In genomic region chr22:21098099-21098671, GRCh38 we compare ENCODE assay signal across 14 cellular contexts. TPM values are rescaled to one million over a fixed set of nuclear protein-coding genes. Genes with fewer than 3 reads are reported as not detected.
DNase-seq lines count a peak whose midpoint lies in the region; ATAC-seq, FAIRE-seq and TF ChIP-seq lines count a peak whose summit lies in the region.
"Had no signal": no experiment of that assay in that cellular context is flagged by ENCODE, and none has a peak within 500 bp of the region (broad histone marks: within the 10 kb centered on the region; RNA-seq: fewer than 3 reads in every experiment).

No MANE protein-coding gene starts in this region.

- H3K36me3 Mint-ChIP-seq in activated CD8-positive, alpha-beta memory T cell treated with anti-CD3 and anti-CD28 coated beads, Interleukin-2, amount 10 ng/mL, durations not matched to agents 7 days and 5 days = no peaks in the 10 kb centered on the region

- POLR2A ChIA-PET in GM12878 (lab: Charles Lee) = interaction anchor here (0.6 to 0.7 kb wide), 2 partner anchors 342 to 1007 kb away, joined by 9 to 10 read pairs; no protein-coding TSS in a partner anchor

- peak; percentile 34 for DNase-seq in activated CD8-positive, alpha-beta memory T cell treated with anti-CD3 and anti-CD28 coated beads, Interleukin-2, amount 10 ng/mL, durations not matched to agents 7 days and 5 days
- no peak for DNase-seq in activated CD8-positive, alpha-beta memory T cell treated with anti-CD3 and anti-CD28 coated beads, Interleukin-2, amount 50 U/mL, for 4 hours
- DNase-seq in MM.1S = no peak
- no peak for DNase-seq in GM12878 (ENCODE audit: low read depth, low spot score)
- DNase-seq in stimulated activated CD8-positive, alpha-beta memory T cell treated with anti-CD3 and anti-CD28 coated beads, Interleukin-4, amount 100 ng/mL, for 48 hours = peak; percentile 35
- no peak for DNase-seq in AG08395 (ENCODE audit: low spot score)
- no peak for DNase-seq in coronary artery (ENCODE audit: low spot score)
- no peak for DNase-seq in activated T-cell treated with anti-CD3 and anti-CD28 coated beads for 4 hours
- DNase-seq: activated CD4-positive, alpha-beta T cell treated with anti-CD3 and anti-CD28 coated beads, Interleukin-2, amount 10 ng/mL, durations not matched to agents 7 days and 5 days; activated effector memory CD4-positive, alpha-beta T cell treated with anti-CD3 and anti-CD28 coated beads, Interleukin-2, amount 50 U/mL, for 16 hours; DMS79; left cardiac atrium; stimulated activated CD4-positive, alpha-beta T cell treated with anti-CD3 and anti-CD28 coated beads, Interleukin-1b, Interleukin-23, amount 100 ng/mL, for 48 hours had no signal

- in situ Hi-C loops in GM12878 (cut with MboI) = loop anchor here (10.0 kb wide), 1 partner anchor 517 kb away; no protein-coding TSS in a partner anchor

- TF ChIP-seq RAD21 in GM12878 (IDR thresholded peaks at IDR 0.05; ENCODE audit: insufficient read depth, low read depth, low read length) = peak; percentile 19; the same call in 1 of the 2 replicates

- H3K9me2 ChIP-seq in MM.1S (replicated peaks; ENCODE audit: insufficient read depth, low read length) = no peaks in the 10 kb centered on the region

- H3K4me3 ChIP-seq in MM.1S (ENCODE audit: low read length) (no peak overlapping the region), GM12878 (no peak overlapping the region), coronary artery (no peak overlapping the region)

- no peak for FAIRE-seq in GM12878 (lab: Jason Lieb, UNC)

- no peak overlapping the region for H3K27ac Mint-ChIP-seq in activated CD8-positive, alpha-beta memory T cell treated with anti-CD3 and anti-CD28 coated beads, Interleukin-2, amount 10 ng/mL, durations not matched to agents 7 days and 5 days
- H3K27ac Mint-ChIP-seq: activated CD4-positive, alpha-beta T cell treated with anti-CD3 and anti-CD28 coated beads, Interleukin-2, amount 10 ng/mL, durations not matched to agents 7 days and 5 days had no signal

- H3K4me1 ChIP-seq in MM.1S (ENCODE audit: low read length) (no peaks in the 10 kb centered on the region), GM12878 (ENCODE audit: control insufficient read depth, insufficient read depth, low read length) (no peaks in the 10 kb centered on the region)

- no TSS peak for BruUV-seq in GM12878 (replicated peaks; lab: Mats Ljungman, UMichigan)

- no peaks in the 10 kb centered on the region for H3F3A ChIP-seq in MM.1S (ENCODE audit: insufficient read depth, low read length)

- H3K9me3 ChIP-seq in MM.1S (replicated peaks; ENCODE audit: insufficient read depth, low read length) (no peaks in the 10 kb centered on the region), GM12878 (replicated peaks; ENCODE audit: control insufficient read depth, insufficient read depth, low read length) (no peaks in the 10 kb centered on the region)

- H4K20me1 ChIP-seq in MM.1S (ENCODE audit: insufficient read depth, low read length) (no peaks in the 10 kb centered on the region), GM12878 (ENCODE audit: control insufficient read depth, insufficient read depth) (no peaks in the 10 kb centered on the region)

- TF ChIP-seq CTCF in MM.1S (IDR thresholded peaks at IDR 0.05; ENCODE audit: low read length) (peak; percentile 21), GM12878 (IDR thresholded peaks at IDR 0.05 in 2 of 3, conservative IDR thresholded peaks at IDR 0.05 in 1 of 3; ENCODE audit: control insufficient read depth in 2 of 3, extremely low read depth in 1 of 3, insufficient read depth in 1 of 3, low read depth in 3 of 3, low read length in 3 of 3) (peak in 2 of 3 experiments; percentile 15 to 29; a peak in 2 of 6 replicates), coronary artery (IDR thresholded peaks at IDR 0.05) (no peak)

- H3K36me3 ChIP-seq in MM.1S (replicated peaks; ENCODE audit: insufficient read depth, low read length) (no peaks in the 10 kb centered on the region), GM12878 (ENCODE audit: control insufficient read depth in 2 of 2, insufficient read depth in 2 of 2, low read length in 1 of 2) (no peaks in the 10 kb centered on the region)

- H3K27ac ChIP-seq in MM.1S (ENCODE audit: low read length) (no peak overlapping the region), GM12878 (ENCODE audit: control insufficient read depth, insufficient read depth) (no peak overlapping the region), coronary artery (no peak overlapping the region)

- no peak overlapping the region for H3K4me3 Mint-ChIP-seq in activated CD8-positive, alpha-beta memory T cell treated with anti-CD3 and anti-CD28 coated beads, Interleukin-2, amount 10 ng/mL, durations not matched to agents 7 days and 5 days
- H3K4me3 Mint-ChIP-seq: activated CD4-positive, alpha-beta T cell treated with anti-CD3 and anti-CD28 coated beads, Interleukin-2, amount 10 ng/mL, durations not matched to agents 7 days and 5 days had no signal

- H3K4me2 ChIP-seq in MM.1S (ENCODE audit: low read depth, low read length) (no peak overlapping the region), GM12878 (ENCODE audit: control insufficient read depth, insufficient read depth) (no peak overlapping the region)

- ATAC-seq in activated CD8-positive, alpha-beta memory T cell treated with anti-CD3 and anti-CD28 coated beads, Interleukin-2, amount 10 ng/mL, durations not matched to agents 7 days and 5 days = no peak
- ATAC-seq in GM12878 = no peak; the same call in 2 of the 3 replicates
- ATAC-seq: left cardiac atrium had no signal

- RAD21 ChIA-PET in GM12878 (lab: Charles Lee; ENCODE audit: unreplicated experiment) = no interaction called here

- SMC1A ChIA-PET in GM12878 (lab: Charles Lee; ENCODE audit: uncharacterized antibody, unreplicated experiment) = no interaction called here

- no peak for TF ChIP-seq POLR2A in GM12878 (IDR thresholded peaks at IDR 0.05; ENCODE audit: low read depth, low read length)

- H3K79me2 ChIP-seq in MM.1S (ENCODE audit: low read length) = no peaks in the 10 kb centered on the region
- H3K79me2 ChIP-seq in GM12878 (ENCODE audit: control insufficient read depth, insufficient read depth, low read length) = no peaks in the 10 kb centered on the region

- no peak for TF ChIP-seq EP300 in GM12878 (IDR thresholded peaks at IDR 0.05; ENCODE audit: borderline replicate concordance in 1 of 2, control insufficient read depth in 1 of 2, low read depth in 2 of 2, low read length in 2 of 2)

- peaks cover 5% of the 10 kb centered on the region for H3K4me1 Mint-ChIP-seq in activated CD8-positive, alpha-beta memory T cell treated with anti-CD3 and anti-CD28 coated beads, Interleukin-2, amount 10 ng/mL, durations not matched to agents 7 days and 5 days

- H3K9ac ChIP-seq in MM.1S (ENCODE audit: low read length) = no peak overlapping the region
- H3K9ac ChIP-seq in GM12878 (ENCODE audit: control insufficient read depth, insufficient read depth, low read length) = no peak overlapping the region

- H3K9me3 Mint-ChIP-seq in activated CD8-positive, alpha-beta memory T cell treated with anti-CD3 and anti-CD28 coated beads, Interleukin-2, amount 10 ng/mL, durations not matched to agents 7 days and 5 days (ENCODE audit: low read depth) = no peaks in the 10 kb centered on the region
- H3K9me3 Mint-ChIP-seq: activated CD4-positive, alpha-beta T cell treated with anti-CD3 and anti-CD28 coated beads, Interleukin-2, amount 10 ng/mL, durations not matched to agents 7 days and 5 days had no signal

- H3K27me3 ChIP-seq in MM.1S (replicated peaks; ENCODE audit: insufficient read depth, low read length) (peaks cover 4% of the 10 kb centered on the region; the same call in 1 of the 2 replicates), GM12878 (replicated peaks in 1 of 2; ENCODE audit: control insufficient read depth in 2 of 2, insufficient read depth in 2 of 2, low read length in 1 of 2) (no peaks in the 10 kb centered on the region)

- H3K27me3 Mint-ChIP-seq in activated CD8-positive, alpha-beta memory T cell treated with anti-CD3 and anti-CD28 coated beads, Interleukin-2, amount 10 ng/mL, durations not matched to agents 7 days and 5 days = peaks cover 15% of the 10 kb centered on the region

- intact Hi-C loops in GM12878 (cut with micrococcal nuclease; ENCODE audit: unreplicated experiment) = no loop called here

- H2AFZ ChIP-seq in MM.1S (ENCODE audit: low read length) (no peak overlapping the region), GM12878 (ENCODE audit: control insufficient read depth, low read depth, low read length) (no peak overlapping the region)

- WGBS in GM12878 (ENCODE audit: insufficient coverage, insufficient replicate concordance, low lambda C conversion rate, missing lambda C conversion rate) = 90% methylated on average over 1 of the region's 1 CpG

- CTCF ChIA-PET in activated CD8-positive, alpha-beta memory T cell treated with anti-CD3 and anti-CD28 coated beads, Interleukin-2, amount 10 ng/mL, durations not matched to agents 7 days and 5 days (lab: Charles Lee) = no interaction called here
- CTCF ChIA-PET in GM12878 (lab: Yijun Ruan, JAX) = no interaction called here

TF ChIP-seq in GM12878, 131 proteins besides CTCF, POLR2A, EP300 and RAD21:
- TF ChIP-seq ETV6 (conservative IDR thresholded peaks at IDR 0.05 in 1 of 2, IDR thresholded peaks at IDR 0.05 in 1 of 2; ENCODE audit: borderline replicate concordance in 1 of 2, low read depth in 1 of 2) (no peak), SMARCA5 (IDR thresholded peaks at IDR 0.05) (peak; percentile 30; the same call in 1 of the 2 replicates), CBX3 (IDR thresholded peaks at IDR 0.05; ENCODE audit: borderline replicate concordance, low read depth) (no peak)

RNA-seq across cellular contexts. Expression of gene LRRC74B, which starts 52.4 kb away (rescaled TPM):
- total RNA-seq in activated CD8-positive, alpha-beta memory T cell treated with anti-CD3 and anti-CD28 coated beads, Interleukin-2, amount 10 ng/mL, durations not matched to agents 7 days and 5 days = not detected
- not detected in 2 replicates for total RNA-seq in GM12878 (2013; cell fraction: nucleolus; rRNA removed)
- total RNA-seq in GM12878 (2014; rRNA removed) = not detected in 2 replicates
- not detected in 2 replicates for total RNA-seq in GM12878 (2014; rRNA removed; fragmentation: Illumina TruSeq; extraction: Trizol)
- total RNA-seq in GM12878 (2021) = not detected in 2 replicates
- not detected for polyA plus RNA-seq in GM12878 (2011; ENCODE audit: low read depth)
- not detected in 2 replicates for polyA plus RNA-seq in GM12878 (2011; rRNA removed)
- polyA plus RNA-seq in GM12878 (2011; cell fraction: cytosol; rRNA removed) = not detected in 2 replicates
- not detected in 2 replicates for polyA plus RNA-seq in GM12878 (2011; cell fraction: nucleus; rRNA removed)
- polyA plus RNA-seq in GM12878 (2012) = not detected in 2 replicates
- polyA plus RNA-seq in GM12878 (2014; fragmentation: Illumina TruSeq; extraction: Trizol) = not detected in 2 replicates
- not detected for polyA plus RNA-seq in GM12878 (2014; fragmentation: Nextera tagmentation; extraction: Ambion mirVana)
- polyA plus RNA-seq in GM12878 (2014; rRNA removed) = not detected in 2 replicates
- polyA plus RNA-seq in GM12878 (2016; fragmentation: Nextera tagmentation; extraction: Ambion mirVana) = not detected
- not detected in 2 replicates for polyA minus RNA-seq in GM12878 (2011; rRNA and poly(A)+ RNA removed)
- not detected in 2 replicates for polyA minus RNA-seq in GM12878 (2011; cell fraction: cytosol; rRNA and poly(A)+ RNA removed)
- polyA minus RNA-seq in GM12878 (2011; cell fraction: nucleus; rRNA and poly(A)+ RNA removed) = not detected in 2 replicates
- total RNA-seq: activated CD4-positive, alpha-beta T cell treated with anti-CD3 and anti-CD28 coated beads, Interleukin-2, amount 10 ng/mL, durations not matched to agents 7 days and 5 days; left cardiac atrium; pulmonary artery endothelial cell had no signal

Comparison
In these comparisons a context has a peak if more than half of its experiments do, and no peak if none do; other contexts are left out.
1. DNase-seq: peak in activated CD8-positive, alpha-beta memory T cell treated with anti-CD3 and anti-CD28 coated beads, Interleukin-2, amount 10 ng/mL, durations not matched to agents 7 days and 5 days (single experiment) and stimulated activated CD8-positive, alpha-beta memory T cell treated with anti-CD3 and anti-CD28 coated beads, Interleukin-4, amount 100 ng/mL, for 48 hours (single experiment); none in activated CD8-positive, alpha-beta memory T cell treated with anti-CD3 and anti-CD28 coated beads, Interleukin-2, amount 50 U/mL, for 4 hours (single experiment), MM.1S (single experiment), GM12878 (single experiment), AG08395 (single experiment), coronary artery (single experiment) and activated T-cell treated with anti-CD3 and anti-CD28 coated beads for 4 hours (single experiment).